In the genomic region with DNA sequence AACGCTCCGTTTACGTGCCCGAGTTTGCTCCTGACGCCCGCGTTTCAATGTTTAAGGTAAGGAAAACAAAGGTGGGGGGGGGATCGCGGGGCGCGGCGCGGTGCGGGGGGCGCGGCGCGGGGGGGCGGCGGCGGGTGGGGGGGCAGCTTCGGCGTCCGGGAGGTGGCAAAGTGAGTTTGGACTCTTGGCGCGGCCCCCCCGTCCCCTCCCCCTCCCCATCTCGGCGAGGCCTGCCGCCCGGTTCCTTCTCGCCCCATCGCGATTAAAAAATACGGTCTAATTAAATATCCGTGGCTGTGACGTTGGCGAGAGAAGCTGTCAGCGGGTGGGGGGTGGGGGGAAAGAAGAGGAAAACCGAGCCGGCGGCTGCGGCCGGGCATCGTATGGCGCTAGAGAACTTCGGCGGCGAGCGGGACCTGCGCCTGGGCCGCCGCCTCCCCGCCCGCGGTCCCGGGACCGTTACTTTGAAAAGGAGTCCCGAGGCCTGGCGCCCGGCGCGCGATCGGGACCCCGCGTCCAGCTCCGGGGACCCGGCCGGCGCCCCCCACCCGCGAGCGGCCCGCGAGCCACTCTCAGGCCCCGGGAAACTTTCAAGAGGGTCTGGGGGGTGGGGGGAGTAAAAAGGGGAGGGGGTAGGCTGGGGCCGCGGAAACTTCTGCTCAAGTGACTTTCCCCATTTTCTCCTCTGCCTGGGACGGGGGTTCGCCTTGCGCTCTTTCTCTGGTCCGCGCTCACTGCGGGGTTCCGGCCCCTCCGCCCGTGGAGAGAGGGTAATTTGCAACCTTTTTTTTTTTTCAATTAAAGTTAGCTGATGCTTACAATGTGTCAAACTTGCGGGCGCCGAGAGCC, we compare ENCODE assay signal across 10 cellular contexts.
DNase-seq lines count a peak whose midpoint lies in the region; ATAC-seq and TF ChIP-seq lines count a peak whose summit lies in the region.
"Had no signal": no experiment of that assay in that cellular context is flagged by ENCODE, and none has a peak within 500 bp of the region (broad histone marks: within the 10 kb centered on the region; RNA-seq: fewer than 3 reads in every experiment).

No MANE protein-coding gene starts in this region.

- TF ChIP-seq POLR2A in vagina (IDR thresholded peaks at IDR 0.05) = no peak

- BruUV-seq in Calu3 (replicated peaks; lab: Mats Ljungman, UMichigan) = no TSS peak

- peaks cover 0 to 10% (median 4%) of the 10 kb centered on the region in 11 donors for H3K9me3 Mint-ChIP-seq in naive thymus-derived CD4-positive, alpha-beta T cell
- peaks cover 10% of the 10 kb centered on the region for H3K9me3 Mint-ChIP-seq in Calu3 (ENCODE audit: low read depth, unreplicated experiment)

- H3K27ac ChIP-seq in heart right ventricle (peak overlapping the region in 2 of 10 donors; percentile 22 to 77), vagina (no peak overlapping the region)
- no peak overlapping the region for H3K27ac ChIP-seq in naive thymus-derived CD4-positive, alpha-beta T cell (ENCODE audit: low read depth, low read length)
- H3K27ac ChIP-seq: neutrophil had no signal

- H3K27me3 ChIP-seq in heart right ventricle (peaks cover 0 to 100% (median 84%) of the 10 kb centered on the region in 7 donors), vagina (peaks cover 5% of the 10 kb centered on the region)
- H3K27me3 ChIP-seq in naive thymus-derived CD4-positive, alpha-beta T cell (ENCODE audit: control insufficient read depth in 2 of 2, insufficient read depth in 2 of 2, low read length in 2 of 2) = peaks cover 0 to 14% of the 10 kb centered on the region in 2 donors

- H3K36me3 ChIP-seq in heart right ventricle (no peaks in the 10 kb centered on the region), vagina (no peaks in the 10 kb centered on the region), mucosa of descending colon (ENCODE audit: low read depth) (no peaks in the 10 kb centered on the region)
- no peaks in the 10 kb centered on the region for H3K36me3 ChIP-seq in naive thymus-derived CD4-positive, alpha-beta T cell (ENCODE audit: control insufficient read depth in 2 of 3, insufficient read depth in 3 of 3, low read length in 3 of 3)
- H3K36me3 ChIP-seq: neutrophil had no signal

- peaks cover 0 to 13% (median 6%) of the 10 kb centered on the region in 5 donors for H3K36me3 Mint-ChIP-seq in naive thymus-derived CD4-positive, alpha-beta T cell
- peaks cover 12% of the 10 kb centered on the region for H3K36me3 Mint-ChIP-seq in Calu3 (ENCODE audit: insufficient read depth, unreplicated experiment)

- TF ChIP-seq CTCF in heart right ventricle (IDR thresholded peaks at IDR 0.05) (no peak), astrocyte of the cerebellum (IDR thresholded peaks at IDR 0.05; ENCODE audit: low read depth, low read length, missing control alignments) (no peak), vagina (IDR thresholded peaks at IDR 0.05) (no peak), mucosa of descending colon (IDR thresholded peaks at IDR 0.05) (no peak), Calu3 (IDR thresholded peaks at IDR 0.05; ENCODE audit: unreplicated experiment) (no peak)

- peaks cover 19 to 47% (median 34%) of the 10 kb centered on the region in 7 donors for H3K4me1 Mint-ChIP-seq in naive thymus-derived CD4-positive, alpha-beta T cell
- H3K4me1 Mint-ChIP-seq in Calu3 (ENCODE audit: low read depth, unreplicated experiment) = peaks cover 7% of the 10 kb centered on the region

- 1% methylated on average over 67 to 91 of the region's 91 CpGs for WGBS in heart right ventricle, 2 donors

- intact Hi-C loops in heart right ventricle (cut with DNase I) = loop anchor here in 9 of 10 donors (2.0 to 10.0 kb wide), 6 partner anchors 179 to 429 kb away; no protein-coding TSS in a partner anchor
- intact Hi-C loops in left ventricle myocardium superior (cut with micrococcal nuclease) = loop anchor here (10.0 kb wide), 2 partner anchors 179 to 419 kb away; no protein-coding TSS in a partner anchor
- intact Hi-C loops in naive thymus-derived CD4-positive, alpha-beta T cell (cut with micrococcal nuclease) = loop anchor here in 1 of 2 donors (5.0 kb wide), 2 partner anchors 699 to 1131 kb away; a partner anchor contains a TSS
- intact Hi-C loops in vagina (cut with DNase I) = no loop called here
- intact Hi-C loops in mucosa of descending colon (cut with DNase I, micrococcal nuclease) = no loop called here
- intact Hi-C loops in Calu3 (cut with micrococcal nuclease; ENCODE audit: unreplicated experiment) = no loop called here

- H3K4me1 ChIP-seq in heart right ventricle (peaks cover 3 to 43% (median 27%) of the 10 kb centered on the region in 9 donors), vagina (peaks cover 36% of the 10 kb centered on the region), mucosa of descending colon (ENCODE audit: low read depth) (peaks cover 13% of the 10 kb centered on the region)
- peaks cover 4 to 6% of the 10 kb centered on the region in 2 donors for H3K4me1 ChIP-seq in naive thymus-derived CD4-positive, alpha-beta T cell (ENCODE audit: control insufficient read depth in 2 of 2, insufficient read depth in 2 of 2, low read length in 2 of 2)

- H3K27ac Mint-ChIP-seq in naive thymus-derived CD4-positive, alpha-beta T cell = peak overlapping the region in 1 of 9 donors; percentile 71
- no peak overlapping the region for H3K27ac Mint-ChIP-seq in Calu3 (ENCODE audit: unreplicated experiment)

- peaks cover 65 to 80% (median 68%) of the 10 kb centered on the region in 5 donors for H3K27me3 Mint-ChIP-seq in naive thymus-derived CD4-positive, alpha-beta T cell
- peaks cover 35% of the 10 kb centered on the region for H3K27me3 Mint-ChIP-seq in Calu3 (ENCODE audit: unreplicated experiment)

- DNase-seq in heart right ventricle (no peak), left ventricle myocardium superior (no peak), astrocyte of the cerebellum (ENCODE audit: low read depth) (no peak), vagina (ENCODE audit: extremely low spot score in 2 of 2) (no peak), mucosa of descending colon (no peak), Calu3 (no peak)
- no peak for DNase-seq in naive thymus-derived CD4-positive, alpha-beta T cell
- DNase-seq in activated CD8-positive, alpha-beta memory T cell treated with anti-CD3 and anti-CD28 coated beads, Interleukin-2, amount 50 U/mL, for 48 hours = no peak
- DNase-seq: NCI-H2029 treated with DMSO at 0.1 percent for 48 hours had no signal

- POLR2A ChIA-PET in naive thymus-derived CD4-positive, alpha-beta T cell (lab: Charles Lee) = no interaction called here

- ATAC-seq in heart right ventricle = no peak
- ATAC-seq in left ventricle myocardium superior = no peak
- ATAC-seq in naive thymus-derived CD4-positive, alpha-beta T cell = no peak
- no peak for ATAC-seq in mucosa of descending colon

- peak overlapping the region; percentile 54 to 89 (median 79) for H3K4me3 Mint-ChIP-seq in naive thymus-derived CD4-positive, alpha-beta T cell
- no peak overlapping the region for H3K4me3 Mint-ChIP-seq in Calu3 (ENCODE audit: low read depth, unreplicated experiment)

- H3K4me3 ChIP-seq in heart right ventricle (peak overlapping the region; percentile 27 to 63 (median 56)), astrocyte of the cerebellum (ENCODE audit: low read depth, low read length) (peak overlapping the region; percentile 47), vagina (peak overlapping the region; percentile 46 to 63), mucosa of descending colon (no peak overlapping the region)
- no peak overlapping the region for H3K4me3 ChIP-seq in naive thymus-derived CD4-positive, alpha-beta T cell (ENCODE audit: low read length)

- in situ Hi-C loops in astrocyte of the cerebellum (cut with HindIII; ENCODE audit: low sequenced_read_pairs) = no loop called here

- CTCF ChIA-PET in naive thymus-derived CD4-positive, alpha-beta T cell (lab: Charles Lee) = no interaction called here
- CTCF ChIA-PET in Calu3 (lab: Charles Lee) = no interaction called here

- H3K9me3 ChIP-seq in heart right ventricle (no peaks in the 10 kb centered on the region), vagina (no peaks in the 10 kb centered on the region), mucosa of descending colon (no peaks in the 10 kb centered on the region)
- no peaks in the 10 kb centered on the region for H3K9me3 ChIP-seq in naive thymus-derived CD4-positive, alpha-beta T cell (ENCODE audit: control insufficient read depth in 2 of 3, low read length in 3 of 3)
- H3K9me3 ChIP-seq: neutrophil had no signal

Comparison
In these comparisons a context has a peak if more than half of its experiments do, and no peak if none do; other contexts are left out.
1. H3K4me3 ChIP-seq: peak in heart right ventricle (10 of 10), astrocyte of the cerebellum (single experiment) and vagina (2 of 2); none in naive thymus-derived CD4-positive, alpha-beta T cell (single experiment) and mucosa of descending colon (single experiment).
2. intact Hi-C loops: an anchor here in heart right ventricle (2.0 to 10.0 kb wide) and left ventricle myocardium superior (10.0 kb wide); none called in vagina, mucosa of descending colon and Calu3.